Comparison of ENCODE assay signal across 15 cellular contexts in the genomic region with DNA sequence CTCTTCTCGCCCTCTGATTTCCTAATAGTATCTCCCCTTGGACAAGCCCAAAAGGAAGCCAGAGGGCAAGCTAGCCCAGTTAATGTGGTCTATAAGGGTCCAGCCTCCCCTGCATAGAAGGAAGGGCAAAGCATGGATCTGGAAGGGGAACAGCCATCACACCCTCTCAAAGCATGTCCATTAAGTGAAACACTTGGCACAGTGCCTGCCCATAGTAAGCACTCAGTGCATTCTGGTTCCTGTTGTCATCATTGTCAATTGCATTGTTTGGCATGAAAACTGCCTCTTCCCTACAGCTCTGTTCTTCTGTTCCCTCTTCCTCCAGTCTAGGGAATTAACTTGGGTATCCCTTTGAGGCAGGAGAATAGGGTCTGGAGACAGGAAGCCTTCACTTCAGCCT.
A peak's percentile ranks its signal among the peaks of the same experiment; 100 is the strongest.
DNase-seq lines count a peak whose midpoint lies in the region; ATAC-seq and TF ChIP-seq lines count a peak whose summit lies in the region.
"Had no signal": no experiment of that assay in that cellular context is flagged by ENCODE, and none has a peak within 500 bp of the region (broad histone marks: within the 10 kb centered on the region; RNA-seq: fewer than 3 reads in every experiment).

No MANE protein-coding gene starts in this region.

- H3K4me3 ChIP-seq in HL-60 (replicated peaks; ENCODE audit: insufficient read depth, low read length) (no peak overlapping the region), SJSA1 (no peak overlapping the region), SJCRH30 (no peak overlapping the region), upper lobe of right lung (no peak overlapping the region)
- H3K4me3 ChIP-seq: heart right ventricle had no signal

- TF ChIP-seq CTCF in HL-60 (IDR thresholded peaks at IDR 0.05; ENCODE audit: insufficient read depth, low read length) = no peak
- no peak for TF ChIP-seq CTCF in upper lobe of right lung (IDR thresholded peaks at IDR 0.05)

- no peak overlapping the region for H3K27ac ChIP-seq in HL-60 (replicated peaks)
- H3K27ac ChIP-seq in SJSA1 = no peak overlapping the region
- no peak overlapping the region for H3K27ac ChIP-seq in SJCRH30
- no peak overlapping the region for H3K27ac ChIP-seq in upper lobe of right lung
- H3K27ac ChIP-seq: heart right ventricle, parathyroid adenoma had no signal

- DNase-seq in NCI-H82 (lab: John Stamatoyannopoulos, UW) (peak; percentile 20), NCI-H82 treated with DMSO at 0.1 percent for 48 hours (lab: John Stamatoyannopoulos, UW; ENCODE audit: unreplicated experiment) (no peak), HL-60 (ENCODE audit: low read depth in 1 of 2, low spot score in 1 of 2) (peak; percentile 8 to 10), SJSA1 (ENCODE audit: low read depth in 1 of 2, low spot score in 2 of 2) (peak; percentile 22 to 59), lung microvascular endothelial cell (ENCODE audit: low read depth in 2 of 2) (peak; percentile 65 to 78), SJCRH30 (no peak), upper lobe of right lung (no peak), occipital lobe (lab: John Stamatoyannopoulos, UW) (no peak)
- DNase-seq: activated T-cell treated with anti-CD3 and anti-CD28 coated beads for 4 hours; effector memory CD8-positive, alpha-beta T cell; heart right ventricle; naive thymus-derived CD8-positive, alpha-beta T cell; NCI-H187; stimulated activated CD4-positive, alpha-beta T cell treated with anti-CD3 and anti-CD28 coated beads, Interleukin-2, amount 100 ng/mL, for 24 hours had no signal

- no peaks in the 10 kb centered on the region for H3K36me3 ChIP-seq in SJSA1
- H3K36me3 ChIP-seq in SJCRH30 = no peaks in the 10 kb centered on the region
- H3K36me3 ChIP-seq in upper lobe of right lung = no peaks in the 10 kb centered on the region
- H3K36me3 ChIP-seq: heart right ventricle had no signal

- H3K4me1 ChIP-seq in SJSA1 (replicated peaks) (peaks cover 71% of the 10 kb centered on the region), SJCRH30 (peaks cover 4% of the 10 kb centered on the region; the same call in 1 of the 2 replicates), upper lobe of right lung (peaks cover 4% of the 10 kb centered on the region)
- H3K4me1 ChIP-seq: parathyroid adenoma had no signal

- H3K9me3 ChIP-seq in SJSA1 (replicated peaks) (no peaks in the 10 kb centered on the region), SJCRH30 (replicated peaks) (no peaks in the 10 kb centered on the region), upper lobe of right lung (no peaks in the 10 kb centered on the region)
- H3K9me3 ChIP-seq: heart right ventricle had no signal

- ATAC-seq in upper lobe of right lung = no peak
- ATAC-seq: effector memory CD8-positive, alpha-beta T cell; heart right ventricle; naive thymus-derived CD8-positive, alpha-beta T cell had no signal

- H3K27me3 ChIP-seq in HL-60 (ENCODE audit: insufficient read depth, poor library complexity, severe bottlenecking) (no peaks in the 10 kb centered on the region), SJSA1 (replicated peaks) (no peaks in the 10 kb centered on the region), SJCRH30 (no peaks in the 10 kb centered on the region), upper lobe of right lung (no peaks in the 10 kb centered on the region)

- intact Hi-C loops in upper lobe of right lung (cut with DNase I) = no loop called here

Comparison
In these comparisons a context has a peak if more than half of its experiments do, and no peak if none do; other contexts are left out.
1. DNase-seq: peak in NCI-H82 (single experiment), HL-60 (2 of 2), SJSA1 (2 of 2) and lung microvascular endothelial cell (2 of 2); none in NCI-H82 treated with DMSO at 0.1 percent for 48 hours (single experiment), SJCRH30 (0 of 2), upper lobe of right lung (single experiment) and occipital lobe (single experiment).